ENCODE assay signal across 1 cellular context in genomic region chr17:80018917-80019651, GRCh38.
TF ChIP-seq lines count a peak whose summit lies in the region.

No MANE protein-coding gene starts in this region.

TF ChIP-seq in liver, 16 proteins besides CTCF, POLR2A, EP300 and RAD21:
- TF ChIP-seq SP1 (IDR thresholded peaks at IDR 0.05) (peak; percentile 72), TAF1 (conservative IDR thresholded peaks at IDR 0.05) (no peak), YY1 (IDR thresholded peaks at IDR 0.05) (peak; percentile 83), ZBTB33 (IDR thresholded peaks at IDR 0.05) (peak; percentile 51), FOXA2 (IDR thresholded peaks at IDR 0.05) (no peak), HNF4A (conservative IDR thresholded peaks at IDR 0.05) (peak; percentile 63 to 84), JUND (IDR thresholded peaks at IDR 0.05) (peak in 1 of 2 donors; percentile 67), RXRA (IDR thresholded peaks at IDR 0.05) (peak; percentile 50 to 84), HNF4G (IDR thresholded peaks at IDR 0.05) (peak; percentile 34), GABPA (IDR thresholded peaks at IDR 0.05 in 1 of 2, conservative IDR thresholded peaks at IDR 0.05 in 1 of 2) (no peak), EGR1 (IDR thresholded peaks at IDR 0.05; ENCODE audit: low read depth in 2 of 2) (no peak), NR2F2 (IDR thresholded peaks at IDR 0.05) (no peak), ATF3 (IDR thresholded peaks at IDR 0.05) (no peak), FOXA1 (IDR thresholded peaks at IDR 0.05) (no peak)
- TF ChIP-seq, protein P1, sequence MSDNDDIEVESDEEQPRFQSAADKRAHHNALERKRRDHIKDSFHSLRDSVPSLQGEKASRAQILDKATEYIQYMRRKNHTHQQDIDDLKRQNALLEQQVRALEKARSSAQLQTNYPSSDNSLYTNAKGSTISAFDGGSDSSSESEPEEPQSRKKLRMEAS (IDR thresholded peaks at IDR 0.05), result peak; percentile 94
- TF ChIP-seq, protein P2, sequence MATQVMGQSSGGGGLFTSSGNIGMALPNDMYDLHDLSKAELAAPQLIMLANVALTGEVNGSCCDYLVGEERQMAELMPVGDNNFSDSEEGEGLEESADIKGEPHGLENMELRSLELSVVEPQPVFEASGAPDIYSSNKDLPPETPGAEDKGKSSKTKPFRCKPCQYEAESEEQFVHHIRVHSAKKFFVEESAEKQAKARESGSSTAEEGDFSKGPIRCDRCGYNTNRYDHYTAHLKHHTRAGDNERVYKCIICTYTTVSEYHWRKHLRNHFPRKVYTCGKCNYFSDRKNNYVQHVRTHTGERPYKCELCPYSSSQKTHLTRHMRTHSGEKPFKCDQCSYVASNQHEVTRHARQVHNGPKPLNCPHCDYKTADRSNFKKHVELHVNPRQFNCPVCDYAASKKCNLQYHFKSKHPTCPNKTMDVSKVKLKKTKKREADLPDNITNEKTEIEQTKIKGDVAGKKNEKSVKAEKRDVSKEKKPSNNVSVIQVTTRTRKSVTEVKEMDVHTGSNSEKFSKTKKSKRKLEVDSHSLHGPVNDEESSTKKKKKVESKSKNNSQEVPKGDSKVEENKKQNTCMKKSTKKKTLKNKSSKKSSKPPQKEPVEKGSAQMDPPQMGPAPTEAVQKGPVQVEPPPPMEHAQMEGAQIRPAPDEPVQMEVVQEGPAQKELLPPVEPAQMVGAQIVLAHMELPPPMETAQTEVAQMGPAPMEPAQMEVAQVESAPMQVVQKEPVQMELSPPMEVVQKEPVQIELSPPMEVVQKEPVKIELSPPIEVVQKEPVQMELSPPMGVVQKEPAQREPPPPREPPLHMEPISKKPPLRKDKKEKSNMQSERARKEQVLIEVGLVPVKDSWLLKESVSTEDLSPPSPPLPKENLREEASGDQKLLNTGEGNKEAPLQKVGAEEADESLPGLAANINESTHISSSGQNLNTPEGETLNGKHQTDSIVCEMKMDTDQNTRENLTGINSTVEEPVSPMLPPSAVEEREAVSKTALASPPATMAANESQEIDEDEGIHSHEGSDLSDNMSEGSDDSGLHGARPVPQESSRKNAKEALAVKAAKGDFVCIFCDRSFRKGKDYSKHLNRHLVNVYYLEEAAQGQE (IDR thresholded peaks at IDR 0.05), result peak; percentile 66
